In the genomic region with DNA sequence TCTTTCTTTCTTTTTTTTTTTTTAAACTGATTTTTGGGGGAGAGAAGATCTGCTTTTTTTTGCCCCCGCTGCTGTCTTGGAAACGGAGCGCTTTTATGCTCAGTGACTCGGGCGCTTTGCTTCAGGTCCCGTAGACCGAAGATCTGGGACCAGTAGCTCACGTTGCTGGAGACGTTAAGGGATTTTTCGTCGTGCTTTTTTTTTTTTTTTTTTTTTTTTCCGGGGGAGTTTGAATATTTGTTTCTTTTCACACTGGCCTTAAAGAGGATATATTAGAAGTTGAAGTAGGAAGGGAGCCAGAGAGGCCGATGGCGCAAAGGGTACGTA, we compare ENCODE assay signal across 8 cellular contexts. TPM values are rescaled to one million over a fixed set of nuclear protein-coding genes. Genes with fewer than 3 reads are reported as not detected.
DNase-seq lines count a peak whose midpoint lies in the region; ATAC-seq and TF ChIP-seq lines count a peak whose summit lies in the region.

No MANE protein-coding gene starts in this region.

- H3K4me1 ChIP-seq in ascending aorta (no peaks in the 10 kb centered on the region), thoracic aorta (ENCODE audit: control insufficient read depth in 1 of 2, low read depth in 2 of 2) (no peaks in the 10 kb centered on the region)

- DNase-seq in T-helper 2 cell treated with Interferon-gamma antibody and Interleukin-4, amounts not matched to agents 5 μg/mL and 100 μg/mL, for 36 hours (ENCODE audit: low spot score), result no peak
- DNase-seq in T-helper 2 cell (no peak), ascending aorta (ENCODE audit: low spot score in 2 of 2) (no peak), kidney epithelial cell (ENCODE audit: low read depth) (no peak), thoracic aorta (ENCODE audit: low spot score) (no peak), germinal center (ENCODE audit: low spot score) (no peak)

- no peaks in the 10 kb centered on the region for H3K27me3 ChIP-seq in ascending aorta
- H3K27me3 ChIP-seq in kidney epithelial cell (ENCODE audit: control insufficient read depth, insufficient read depth, low read length), result peaks cover 55% of the 10 kb centered on the region
- H3K27me3 ChIP-seq in thoracic aorta (replicated peaks; ENCODE audit: insufficient read depth), result no peaks in the 10 kb centered on the region

- peak overlapping the region; percentile 85 to 91 for H3K27ac ChIP-seq in ascending aorta
- peak overlapping the region; percentile 99 to 100 for H3K27ac ChIP-seq in thoracic aorta

- no peak for TF ChIP-seq CTCF in ascending aorta (IDR thresholded peaks at IDR 0.05)
- no peak for TF ChIP-seq CTCF in kidney epithelial cell (IDR thresholded peaks at IDR 0.05; ENCODE audit: insufficient read depth, low read length, poor library complexity, severe bottlenecking)
- TF ChIP-seq CTCF in thoracic aorta (IDR thresholded peaks at IDR 0.05), result no peak

- no peaks in the 10 kb centered on the region for H3K9me3 ChIP-seq in ascending aorta
- H3K9me3 ChIP-seq in thoracic aorta, result no peaks in the 10 kb centered on the region

- intact Hi-C loops in ascending aorta (cut with DNase I), result loop anchor here (2.0 to 10.0 kb wide), 6 partner anchors 61 to 1817 kb away; partner anchors contain the start of genes PPP3R1 and SLC1A4

- H3K9me3 Mint-ChIP-seq in T-helper 2 cell treated with Interferon-gamma antibody and Interleukin-4, amounts not matched to agents 5 μg/mL and 100 μg/mL, for 36 hours, result no peaks in the 10 kb centered on the region

- H3K36me3 ChIP-seq in ascending aorta (no peaks in the 10 kb centered on the region), kidney epithelial cell (ENCODE audit: control insufficient read depth, insufficient read depth, low read length) (no peaks in the 10 kb centered on the region), thoracic aorta (no peaks in the 10 kb centered on the region)

- H3K4me3 ChIP-seq in ascending aorta (peak overlapping the region; percentile 81 to 82), kidney epithelial cell (ENCODE audit: low read depth, low read length) (peak overlapping the region; percentile 58), thoracic aorta (peak overlapping the region; percentile 75)

- H3K36me3 Mint-ChIP-seq in T-helper 2 cell treated with Interferon-gamma antibody and Interleukin-4, amounts not matched to agents 5 μg/mL and 100 μg/mL, for 36 hours (ENCODE audit: low read depth), result peaks cover 1% of the 10 kb centered on the region

- peaks cover 20% of the 10 kb centered on the region for H3K4me1 Mint-ChIP-seq in T-helper 2 cell treated with Interferon-gamma antibody and Interleukin-4, amounts not matched to agents 5 μg/mL and 100 μg/mL, for 36 hours (ENCODE audit: low read depth)

- no peak overlapping the region for H3K27ac Mint-ChIP-seq in T-helper 2 cell treated with Interferon-gamma antibody and Interleukin-4, amounts not matched to agents 5 μg/mL and 100 μg/mL, for 36 hours

- peaks cover 97% of the 10 kb centered on the region for H3K27me3 Mint-ChIP-seq in T-helper 2 cell treated with Interferon-gamma antibody and Interleukin-4, amounts not matched to agents 5 μg/mL and 100 μg/mL, for 36 hours (ENCODE audit: low read depth)

- peak overlapping the region; percentile 79 for H3K4me3 Mint-ChIP-seq in T-helper 2 cell treated with Interferon-gamma antibody and Interleukin-4, amounts not matched to agents 5 μg/mL and 100 μg/mL, for 36 hours

- ATAC-seq in thoracic aorta (ENCODE audit: insufficient number of reproducible peaks, low FRiP score, low read depth), result no peak
- no peak for ATAC-seq in HG03342 (IDR thresholded peaks at IDR 0.05; ENCODE audit: unreplicated experiment)
- no peak for ATAC-seq in GM18502 (IDR thresholded peaks at IDR 0.05; ENCODE audit: poor library complexity, unreplicated experiment)

RNA-seq across cellular contexts. Expression of gene MEIS1, which starts 0.6 kb away (rescaled TPM):
- total RNA-seq in ascending aorta (46.7 TPM), kidney epithelial cell (3.6 and 8.2 TPM in 2 replicates), thoracic aorta (10 to 100 TPM; 29.4 to 58.4 TPM)
